12 cellular contexts compared by ENCODE assay signal in genomic region chrX:19040373-19040772, GRCh38. TPM values are rescaled to one million over a fixed set of nuclear protein-coding genes. Genes with fewer than 3 reads are reported as not detected.
A peak's percentile ranks its signal among the peaks of the same experiment; 100 is the strongest.
DNase-seq lines count a peak whose midpoint lies in the region; ATAC-seq and TF ChIP-seq lines count a peak whose summit lies in the region.
"Had no signal": no experiment of that assay in that cellular context is flagged by ENCODE, and none has a peak within 500 bp of the region (broad histone marks: within the 10 kb centered on the region; RNA-seq: fewer than 3 reads in every experiment).

No MANE protein-coding gene starts in this region.

- no peak overlapping the region for H3K4me3 Mint-ChIP-seq in CD4-positive, alpha-beta T cell
- H3K4me3 Mint-ChIP-seq in activated CD4-positive, alpha-beta memory T cell treated with anti-CD3 and anti-CD28 coated beads, Interleukin-2, amount 10 ng/mL, durations not matched to agents 7 days and 5 days, result no peak overlapping the region
- H3K4me3 Mint-ChIP-seq: dendritic cell treated with granulocyte-macrophage colony-stimulating factor and Interleukin-4, amounts not matched to agents 40 ng/mL and 50 ng/mL, for 4 days had no signal

- no peak overlapping the region for H4K8ac ChIP-seq in mesenchymal stem cell (ENCODE audit: low read length)

- POLR2A ChIA-PET in CD4-positive, alpha-beta T cell (lab: Charles Lee), result no interaction called here
- POLR2A ChIA-PET in activated CD4-positive, alpha-beta memory T cell treated with anti-CD3 and anti-CD28 coated beads, Interleukin-2, amount 10 ng/mL, durations not matched to agents 7 days and 5 days (lab: Charles Lee), result no interaction called here

- no peaks in the 10 kb centered on the region for H3K4me1 ChIP-seq in body of pancreas
- no peaks in the 10 kb centered on the region for H3K4me1 ChIP-seq in mesenchymal stem cell (ENCODE audit: control insufficient read depth, insufficient read depth, low read depth, low read length)
- H3K4me1 ChIP-seq in psoas muscle, result no peaks in the 10 kb centered on the region

- H3K27me3 ChIP-seq in CD4-positive, alpha-beta T cell (ENCODE audit: control insufficient read depth, insufficient read depth, low read length), result no peaks in the 10 kb centered on the region
- no peaks in the 10 kb centered on the region for H3K27me3 ChIP-seq in body of pancreas
- no peaks in the 10 kb centered on the region for H3K27me3 ChIP-seq in mesenchymal stem cell (ENCODE audit: control insufficient read depth in 1 of 2, insufficient read depth in 1 of 2, low read length in 2 of 2)
- no peaks in the 10 kb centered on the region for H3K27me3 ChIP-seq in psoas muscle (ENCODE audit: insufficient read depth in 3 of 3, low read length in 2 of 3)

- TF ChIP-seq RAD21 in Ishikawa (IDR thresholded peaks at IDR 0.05; ENCODE audit: low read depth), result peak; percentile 33; the same call in 1 of the 2 replicates

- H3K9me3 Mint-ChIP-seq in CD4-positive, alpha-beta T cell, result no peaks in the 10 kb centered on the region
- no peaks in the 10 kb centered on the region for H3K9me3 Mint-ChIP-seq in activated CD4-positive, alpha-beta memory T cell treated with anti-CD3 and anti-CD28 coated beads, Interleukin-2, amount 10 ng/mL, durations not matched to agents 7 days and 5 days
- H3K9me3 Mint-ChIP-seq: dendritic cell treated with granulocyte-macrophage colony-stimulating factor and Interleukin-4, amounts not matched to agents 40 ng/mL and 50 ng/mL, for 4 days had no signal

- H2AK5ac ChIP-seq in mesenchymal stem cell (ENCODE audit: low read length, severe bottlenecking), result no peak overlapping the region

- H3K4me2 ChIP-seq in mesenchymal stem cell (ENCODE audit: low read length, poor library complexity, severe bottlenecking), result no peak overlapping the region

- no peak overlapping the region for H2BK15ac ChIP-seq in mesenchymal stem cell (ENCODE audit: low read depth, poor library complexity, severe bottlenecking)

- H3K23ac ChIP-seq in mesenchymal stem cell (ENCODE audit: low read length in 2 of 2), result no peak overlapping the region

- CTCF ChIA-PET in CD4-positive, alpha-beta T cell (lab: Charles Lee), result no interaction called here
- CTCF ChIA-PET in activated CD4-positive, alpha-beta memory T cell treated with anti-CD3 and anti-CD28 coated beads, Interleukin-2, amount 10 ng/mL, durations not matched to agents 7 days and 5 days (lab: Charles Lee), result interaction anchor here (0.7 to 2.3 kb wide), 3 partner anchors 26 to 293 kb away, joined by 3 to 10 read pairs (median 3); no protein-coding TSS in a partner anchor

- H3K4me3 ChIP-seq in body of pancreas (no peak overlapping the region), mesenchymal stem cell (ENCODE audit: insufficient read depth in 1 of 2, low read depth in 1 of 2, low read length in 2 of 2) (no peak overlapping the region), psoas muscle (no peak overlapping the region)

- H3K4me1 Mint-ChIP-seq in CD4-positive, alpha-beta T cell (ENCODE audit: low read depth), result no peaks in the 10 kb centered on the region
- no peaks in the 10 kb centered on the region for H3K4me1 Mint-ChIP-seq in activated CD4-positive, alpha-beta memory T cell treated with anti-CD3 and anti-CD28 coated beads, Interleukin-2, amount 10 ng/mL, durations not matched to agents 7 days and 5 days

- no peak overlapping the region for H3K27ac ChIP-seq in CD4-positive, alpha-beta T cell (ENCODE audit: low read depth, low read length)
- H3K27ac ChIP-seq in body of pancreas, result no peak overlapping the region
- H3K27ac ChIP-seq in mesenchymal stem cell (ENCODE audit: low read length, poor library complexity, severe bottlenecking), result no peak overlapping the region
- H3K27ac ChIP-seq in psoas muscle, result no peak overlapping the region

- DNase-seq in CD4-positive, alpha-beta T cell, result no peak
- no peak for DNase-seq in body of pancreas
- DNase-seq in mesenchymal stem cell, result peak; percentile 4
- no peak for DNase-seq in stimulated activated CD4-positive, alpha-beta T cell treated with anti-CD3 and anti-CD28 coated beads, Interleukin-12 subunit alpha, Interleukin-12 subunit beta, amount 100 ng/mL, for 4 hours
- no peak for DNase-seq in psoas muscle
- no peak for DNase-seq in activated CD4-positive, alpha-beta memory T cell treated with anti-CD3 and anti-CD28 coated beads, Interleukin-2, amount 10 ng/mL, durations not matched to agents 7 days and 5 days
- DNase-seq in foreskin melanocyte, result no peak
- DNase-seq: activated CD4-positive, CD25-positive, alpha-beta regulatory T cell; activated effector memory CD4-positive, alpha-beta T cell treated with Interleukin-2 at 50 U/mL for 16 hours; EL had no signal

- H2BK120ac ChIP-seq in mesenchymal stem cell (ENCODE audit: low read depth, low read length), result no peak overlapping the region

- H2AFZ ChIP-seq in mesenchymal stem cell (ENCODE audit: low read depth, low read length), result no peak overlapping the region

- peak; percentile 15 for TF ChIP-seq CTCF in CD4-positive, alpha-beta T cell (IDR thresholded peaks at IDR 0.05)
- TF ChIP-seq CTCF in body of pancreas (IDR thresholded peaks at IDR 0.05) (peak in 5 of 7 experiments; percentile 14 to 36 (median 26)), psoas muscle (IDR thresholded peaks at IDR 0.05) (no peak)

- H3K9me3 ChIP-seq in CD4-positive, alpha-beta T cell (ENCODE audit: control insufficient read depth, low read length), result no peaks in the 10 kb centered on the region
- H3K9me3 ChIP-seq in body of pancreas (no peaks in the 10 kb centered on the region), mesenchymal stem cell (ENCODE audit: control insufficient read depth, low read length) (no peaks in the 10 kb centered on the region), psoas muscle (no peaks in the 10 kb centered on the region)

- no peak overlapping the region for H3K18ac ChIP-seq in mesenchymal stem cell (ENCODE audit: low read depth in 1 of 2, low read length in 2 of 2)

- TF ChIP-seq POLR2A in body of pancreas (IDR thresholded peaks at IDR 0.05), result no peak

- ATAC-seq in CD4-positive, alpha-beta T cell (ENCODE audit: poor library complexity), result no peak
- ATAC-seq in body of pancreas, result no peak
- no peak for ATAC-seq in psoas muscle

- H3K36me3 ChIP-seq in body of pancreas (replicated peaks in 1 of 2; ENCODE audit: insufficient read depth in 1 of 2, low read depth in 2 of 2) (no peaks in the 10 kb centered on the region), mesenchymal stem cell (ENCODE audit: control insufficient read depth in 1 of 2, insufficient read depth in 2 of 2, low read depth in 1 of 2, low read length in 2 of 2) (no peaks in the 10 kb centered on the region), psoas muscle (ENCODE audit: insufficient read depth in 1 of 2, low read depth in 1 of 2) (no peaks in the 10 kb centered on the region)

- H2BK5ac ChIP-seq in mesenchymal stem cell (ENCODE audit: low read depth, low read length, poor library complexity, severe bottlenecking), result no peak overlapping the region

- H4K91ac ChIP-seq in mesenchymal stem cell (ENCODE audit: low read length), result no peak overlapping the region

- WGBS in body of pancreas, 2 donors, result 8 to 9% methylated on average over 3 of the region's 3 CpGs
- no CpG with 5 or more reads among the region's 3 CpGs for WGBS in mesenchymal stem cell
- 30 to 55% (median 53%) methylated on average over 3 of the region's 3 CpGs for WGBS in psoas muscle, 3 donors

- no peaks in the 10 kb centered on the region for H3K36me3 Mint-ChIP-seq in CD4-positive, alpha-beta T cell (ENCODE audit: low read depth)
- H3K36me3 Mint-ChIP-seq in activated CD4-positive, alpha-beta memory T cell treated with anti-CD3 and anti-CD28 coated beads, Interleukin-2, amount 10 ng/mL, durations not matched to agents 7 days and 5 days (ENCODE audit: low read depth), result no peaks in the 10 kb centered on the region

- H3K14ac ChIP-seq in mesenchymal stem cell (ENCODE audit: low read length in 2 of 2), result no peak overlapping the region

- no peak for TF ChIP-seq EP300 in Ishikawa (IDR thresholded peaks at IDR 0.05; ENCODE audit: borderline replicate concordance)

- intact Hi-C loops in CD4-positive, alpha-beta T cell (cut with DNase I, micrococcal nuclease), result no loop called here
- intact Hi-C loops in body of pancreas (cut with DNase I) (no loop called here), psoas muscle (cut with DNase I) (no loop called here)

- no peak overlapping the region for H3K4ac ChIP-seq in mesenchymal stem cell (ENCODE audit: low read depth in 1 of 2, low read length in 2 of 2)

- no peak overlapping the region for H2BK12ac ChIP-seq in mesenchymal stem cell (ENCODE audit: low read length in 2 of 2)

- H3K9ac ChIP-seq in mesenchymal stem cell (ENCODE audit: low read length), result no peak overlapping the region

- H3K79me1 ChIP-seq in mesenchymal stem cell (replicated peaks; ENCODE audit: low read length, poor library complexity, severe bottlenecking), result no peaks in the 10 kb centered on the region

- no peak overlapping the region for H3K27ac Mint-ChIP-seq in CD4-positive, alpha-beta T cell
- H3K27ac Mint-ChIP-seq in activated CD4-positive, alpha-beta memory T cell treated with anti-CD3 and anti-CD28 coated beads, Interleukin-2, amount 10 ng/mL, durations not matched to agents 7 days and 5 days, result no peak overlapping the region
- H3K27ac Mint-ChIP-seq: dendritic cell treated with granulocyte-macrophage colony-stimulating factor and Interleukin-4, amounts not matched to agents 40 ng/mL and 50 ng/mL, for 4 days had no signal

- no peaks in the 10 kb centered on the region for H3K27me3 Mint-ChIP-seq in CD4-positive, alpha-beta T cell
- no peaks in the 10 kb centered on the region for H3K27me3 Mint-ChIP-seq in activated CD4-positive, alpha-beta memory T cell treated with anti-CD3 and anti-CD28 coated beads, Interleukin-2, amount 10 ng/mL, durations not matched to agents 7 days and 5 days
- H3K27me3 Mint-ChIP-seq: dendritic cell treated with granulocyte-macrophage colony-stimulating factor and Interleukin-4, amounts not matched to agents 40 ng/mL and 50 ng/mL, for 4 days had no signal

TF ChIP-seq in Ishikawa, 13 proteins besides CTCF, POLR2A, EP300 and RAD21 (continues in another document):
- no peak for TF ChIP-seq TAF1 (IDR thresholded peaks at IDR 0.05; ENCODE audit: low read depth)
- TF ChIP-seq MAX (IDR thresholded peaks at IDR 0.05), result no peak
- TF ChIP-seq ZBTB7A (IDR thresholded peaks at IDR 0.05; ENCODE audit: low read depth), result no peak

RNA-seq across cellular contexts. Expression of gene PHKA2, which starts 56.5 kb away (rescaled TPM):
- 10 to 100 TPM; 28.5 to 31.4 TPM for total RNA-seq in CD4-positive, alpha-beta T cell
- total RNA-seq in body of pancreas, result 10 to 100 TPM; 21.0 to 37.6 TPM
- polyA plus RNA-seq in mesenchymal stem cell (2013, experiment 1 of 2), result 7.1 TPM
- polyA plus RNA-seq in mesenchymal stem cell (2013, experiment 2 of 2), result 5.8 TPM
- 10 to 100 TPM in 3 of 4 donors, 1 to 10 TPM in 1; 8.9 to 24.8 (median 12.9) TPM for total RNA-seq in psoas muscle
- 1 to 10 TPM; 3.7 to 6.4 (median 5.9) TPM for polyA plus RNA-seq in psoas muscle
- 10 to 100 TPM; 19.3 to 21.3 TPM for total RNA-seq in activated CD4-positive, alpha-beta memory T cell treated with anti-CD3 and anti-CD28 coated beads, Interleukin-2, amount 10 ng/mL, durations not matched to agents 7 days and 5 days
